ENCODE assay signal across 8 cellular contexts in genomic region chr6:99393698-99394531, GRCh38.
DNase-seq lines count a peak whose midpoint lies in the region; ATAC-seq and TF ChIP-seq lines count a peak whose summit lies in the region.

TSS of gene COQ3 (minus strand) at chr6:99394195. CDS start at chr6:99394179, 16 bp downstream.

- H3K27me3 ChIP-seq in HL-60 (ENCODE audit: insufficient read depth, poor library complexity, severe bottlenecking) (no peaks in the 10 kb centered on the region), NT2/D1 (ENCODE audit: insufficient read depth, insufficient read length) (no peaks in the 10 kb centered on the region)

- TF ChIP-seq CTCF in HL-60 (IDR thresholded peaks at IDR 0.05; ENCODE audit: insufficient read depth, low read length) = no peak

- peak; percentile 82 for ATAC-seq in GM19463 (IDR thresholded peaks at IDR 0.05; ENCODE audit: unreplicated experiment)

- peaks cover 10% of the 10 kb centered on the region for H3K36me3 ChIP-seq in NT2/D1 (ENCODE audit: insufficient read depth, insufficient read length, low read length)

- no peaks in the 10 kb centered on the region for H3K4me1 ChIP-seq in NT2/D1 (ENCODE audit: insufficient read depth, insufficient read length)

- DNase-seq in COLO829 (ENCODE audit: low spot score) (peak; percentile 80), HL-60 (ENCODE audit: low read depth in 1 of 2, low spot score in 1 of 2) (peak; percentile 25 to 57), NT2/D1 (ENCODE audit: low read depth, low spot score) (peak; percentile 59), epidermal melanocyte (ENCODE audit: insufficient read length, low spot score) (peak; percentile 67), middle frontal gyrus (ENCODE audit: extremely low spot score, low spot score) (peak; percentile 22)
- DNase-seq in activated CD8-positive, alpha-beta memory T cell treated with anti-CD3 and anti-CD28 coated beads, Interleukin-2, amount 50 U/mL, for 48 hours = peak; percentile 89
- DNase-seq in stimulated activated CD8-positive, alpha-beta memory T cell treated with anti-CD3 and anti-CD28 coated beads, Interleukin-2, amount 100 ng/mL, for 1 hour (ENCODE audit: low read depth in 2 of 2) = peak; percentile 25 to 52

- peak within 1 kb of the TSS; percentile 93 for H3K9ac ChIP-seq in NT2/D1 (ENCODE audit: insufficient read length, low read depth)

- H3K27ac ChIP-seq in HL-60 (replicated peaks) = peak within 1 kb of the TSS; percentile 91

- H3K4me3 ChIP-seq in HL-60 (replicated peaks; ENCODE audit: insufficient read depth, low read length) (peak within 1 kb of the TSS; percentile 71), NT2/D1 (ENCODE audit: insufficient read length, low read depth) (peak within 1 kb of the TSS; percentile 73)

- H3K9me3 ChIP-seq in NT2/D1 (ENCODE audit: insufficient read depth, low read length) = no peaks in the 10 kb centered on the region

Comparison
In these comparisons a context has a peak if more than half of its experiments do, and no peak if none do; other contexts are left out.
1. Peak in every context shown above with its lines: DNase-seq, ATAC-seq, H3K4me3 ChIP-seq and H3K27ac ChIP-seq.
2. DNase-seq: peak in every context shown above with its lines; median percentile 89 in activated CD8-positive, alpha-beta memory T cell treated with anti-CD3 and anti-CD28 coated beads, Interleukin-2, amount 50 U/mL, for 48 hours; 80 in COLO829; 67 in epidermal melanocyte; 59 in NT2/D1; 41 in HL-60; 38 in stimulated activated CD8-positive, alpha-beta memory T cell treated with anti-CD3 and anti-CD28 coated beads, Interleukin-2, amount 100 ng/mL, for 1 hour; 22 in middle frontal gyrus.